8 cellular contexts compared by ENCODE assay signal in genomic region chr9:100098241-100098886, GRCh38. TPM values are rescaled to one million over a fixed set of nuclear protein-coding genes. Genes with fewer than 3 reads are reported as not detected.
DNase-seq lines count a peak whose midpoint lies in the region; ATAC-seq and TF ChIP-seq lines count a peak whose summit lies in the region.

No MANE protein-coding gene starts in this region.

- H3K27me3 ChIP-seq in mononuclear cell (ENCODE audit: insufficient read depth, low read length): no peaks in the 10 kb centered on the region
- H3K27me3 ChIP-seq in suprapubic skin: no peaks in the 10 kb centered on the region

- no peak for TF ChIP-seq CTCF in suprapubic skin (IDR thresholded peaks at IDR 0.05)

- peak; percentile 15 for ATAC-seq in GM18867 (IDR thresholded peaks at IDR 0.05; ENCODE audit: unreplicated experiment)
- ATAC-seq in HG03354 (IDR thresholded peaks at IDR 0.05; ENCODE audit: poor library complexity, severe bottlenecking, unreplicated experiment): peak; percentile 8

- TF ChIP-seq EP300 in suprapubic skin (IDR thresholded peaks at IDR 0.05): no peak

- DNase-seq in Ammon's horn (ENCODE audit: low spot score) (peak; percentile 55), NCI-H460 (ENCODE audit: extremely low read depth, low read depth) (peak; percentile 38), epithelial cell of prostate (ENCODE audit: low read depth, low spot score) (peak; percentile 50), suprapubic skin (ENCODE audit: low spot score in 2 of 2) (peak in 1 of 2 donors; percentile 78)
- peak; percentile 63 for DNase-seq in activated CD8-positive, alpha-beta memory T cell treated with anti-CD3 and anti-CD28 coated beads, Interleukin-2, amount 50 U/mL, for 48 hours

- WGBS in suprapubic skin: under 1% methylated on average over 32 of the region's 34 CpGs

- TF ChIP-seq POLR2A in suprapubic skin (IDR thresholded peaks at IDR 0.05): no peak

- H3K9me3 ChIP-seq in mononuclear cell (ENCODE audit: low read depth, low read length) (no peaks in the 10 kb centered on the region), suprapubic skin (no peaks in the 10 kb centered on the region)

- H3K4me3 ChIP-seq in mononuclear cell (ENCODE audit: low read length): peak overlapping the region; percentile 98
- H3K4me3 ChIP-seq in suprapubic skin: peak overlapping the region; percentile 88

- H3K4me1 ChIP-seq in mononuclear cell (ENCODE audit: insufficient read depth, low read length) (peaks cover 26% of the 10 kb centered on the region), suprapubic skin (peaks cover 31% of the 10 kb centered on the region)

- H3K27ac ChIP-seq in epithelial cell of prostate: peak overlapping the region; percentile 83
- H3K27ac ChIP-seq in suprapubic skin: peak overlapping the region; percentile 92

- H3K36me3 ChIP-seq in suprapubic skin: no peaks in the 10 kb centered on the region

RNA-seq across cellular contexts. Expression of gene ERP44, which starts 0.4 kb away (rescaled TPM):
- 25.0 and 26.1 TPM in 2 replicates for total RNA-seq in NCI-H460 (2014; rRNA removed; shearing (Covaris generic))
- polyA plus RNA-seq in NCI-H460 (2014; cell fraction: nucleus; rRNA removed): 16.1 and 17.5 TPM in 2 replicates
- total RNA-seq in mononuclear cell (18.2 TPM), suprapubic skin (10 to 100 TPM in 3 of 4 donors, 1 to 10 TPM in 1; 9.7 to 13.2 (median 12.4) TPM)

RNA-seq across cellular contexts. Expression of gene INVS, which starts 0.7 kb away (rescaled TPM):
- total RNA-seq in NCI-H460 (2014; rRNA removed; shearing (Covaris generic)): 25.1 and 27.2 TPM in 2 replicates
- polyA plus RNA-seq in NCI-H460 (2014; cell fraction: nucleus; rRNA removed): 26.2 and 32.2 TPM in 2 replicates
- 13.9 TPM for total RNA-seq in mononuclear cell
- 10 to 100 TPM; 12.8 to 22.8 (median 18.2) TPM for total RNA-seq in suprapubic skin
